In genomic region chr3:127580327-127581060, GRCh38 we compare ENCODE assay signal across 27 cellular contexts. TPM values are rescaled to one million over a fixed set of nuclear protein-coding genes. Genes with fewer than 3 reads are reported as not detected.
A peak's percentile ranks its signal among the peaks of the same experiment; 100 is the strongest.
DNase-seq lines count a peak whose midpoint lies in the region; ATAC-seq and TF ChIP-seq lines count a peak whose summit lies in the region.
"Had no signal": no experiment of that assay in that cellular context is flagged by ENCODE, and none has a peak within 500 bp of the region (broad histone marks: within the 10 kb centered on the region; RNA-seq: fewer than 3 reads in every experiment).

No MANE protein-coding gene starts in this region.

- no TSS peak for BruUV-seq in Calu3 (replicated peaks; lab: Mats Ljungman, UMichigan)

- no peak for TF ChIP-seq CTCF in Calu3 (IDR thresholded peaks at IDR 0.05; ENCODE audit: unreplicated experiment)
- no peak for TF ChIP-seq CTCF in osteoblast (IDR thresholded peaks at IDR 0.05; ENCODE audit: extremely low read depth, low read depth, low read length)
- TF ChIP-seq CTCF in GM10248 (IDR thresholded peaks at IDR 0.05; ENCODE audit: control extremely low read depth, extremely low read depth, low read depth, missing control alignments) = no peak

- intact Hi-C loops in Calu3 (cut with micrococcal nuclease; ENCODE audit: unreplicated experiment) (no loop called here), left cardiac atrium (cut with DNase I) (no loop called here)

- no peak for ATAC-seq in activated T-cell treated with anti-CD3 and anti-CD28 coated beads, Interleukin-2, amount 50 U/mL, for 72 hours (replicated peaks in 1 of 2)
- ATAC-seq in effector memory CD8-positive, alpha-beta T cell (replicated peaks) = no peak
- no peak for ATAC-seq in left cardiac atrium
- ATAC-seq: A549, GM12878, K562 had no signal

- CTCF ChIA-PET in Calu3 (lab: Charles Lee) (no interaction called here), GM10248 (lab: Yijun Ruan, JAX) (interaction anchor here (1.6 kb wide), 1 partner anchor 10 kb away, joined by 4 read pairs; the partner anchor contains the start of gene TPRA1)

- peaks cover 5% of the 10 kb centered on the region for H3K4me1 ChIP-seq in osteoblast (ENCODE audit: insufficient read depth, low read length)

- no peaks in the 10 kb centered on the region for H3K27me3 ChIP-seq in osteoblast (ENCODE audit: insufficient read depth, low read length)

- H3K79me2 ChIP-seq in osteoblast (ENCODE audit: insufficient read depth, low read length) = peaks cover 85% of the 10 kb centered on the region

- no peak overlapping the region for H3K4me3 Mint-ChIP-seq in activated T-cell treated with anti-CD3 and anti-CD28 coated beads, Interleukin-2, amount 50 U/mL, for 72 hours
- H3K4me3 Mint-ChIP-seq in Calu3 (ENCODE audit: low read depth, unreplicated experiment) = no peak overlapping the region
- H3K4me3 Mint-ChIP-seq in effector memory CD8-positive, alpha-beta T cell = no peak overlapping the region
- H3K4me3 Mint-ChIP-seq: B cell; CD4-positive, CD25-positive, alpha-beta regulatory T cell; H9; HFFc6 had no signal

- H3K9me3 ChIP-seq in osteoblast (ENCODE audit: low read depth, low read length) = no peaks in the 10 kb centered on the region
- H3K9me3 ChIP-seq: A549 had no signal

- H3K27me3 Mint-ChIP-seq in activated T-cell treated with anti-CD3 and anti-CD28 coated beads, Interleukin-2, amount 50 U/mL, for 72 hours (ENCODE audit: low read depth) = no peaks in the 10 kb centered on the region
- no peaks in the 10 kb centered on the region for H3K27me3 Mint-ChIP-seq in Calu3 (ENCODE audit: unreplicated experiment)
- H3K27me3 Mint-ChIP-seq in effector memory CD8-positive, alpha-beta T cell = no peaks in the 10 kb centered on the region
- H3K27me3 Mint-ChIP-seq: B cell; CD4-positive, CD25-positive, alpha-beta regulatory T cell had no signal

- peaks cover 19% of the 10 kb centered on the region for H3K36me3 ChIP-seq in osteoblast (ENCODE audit: insufficient read depth, low read length)

- peaks cover 4% of the 10 kb centered on the region for H3K4me1 Mint-ChIP-seq in activated T-cell treated with anti-CD3 and anti-CD28 coated beads, Interleukin-2, amount 50 U/mL, for 72 hours (ENCODE audit: low read depth)
- H3K4me1 Mint-ChIP-seq in Calu3 (ENCODE audit: low read depth, unreplicated experiment) = peaks cover 21% of the 10 kb centered on the region
- peaks cover 31% of the 10 kb centered on the region in 2 donors for H3K4me1 Mint-ChIP-seq in effector memory CD8-positive, alpha-beta T cell (ENCODE audit: low read depth in 2 of 2)
- H3K4me1 Mint-ChIP-seq: B cell had no signal

- H3K27ac ChIP-seq in osteoblast (ENCODE audit: low read depth, low read length) = no peak overlapping the region
- H3K27ac ChIP-seq: A549, GM23248 had no signal

- peaks cover 56% of the 10 kb centered on the region for H4K20me1 ChIP-seq in osteoblast (ENCODE audit: insufficient read depth, low read length)

- no peak overlapping the region for H2AFZ ChIP-seq in osteoblast (ENCODE audit: low read length)
- H2AFZ ChIP-seq: GM23248 had no signal

- peaks cover 0 to 1% of the 10 kb centered on the region in 2 donors for H3K36me3 Mint-ChIP-seq in activated T-cell treated with anti-CD3 and anti-CD28 coated beads, Interleukin-2, amount 50 U/mL, for 72 hours (ENCODE audit: insufficient read depth in 2 of 2)
- peaks cover 17% of the 10 kb centered on the region for H3K36me3 Mint-ChIP-seq in Calu3 (ENCODE audit: insufficient read depth, unreplicated experiment)
- peaks cover 8% of the 10 kb centered on the region for H3K36me3 Mint-ChIP-seq in effector memory CD8-positive, alpha-beta T cell (ENCODE audit: insufficient read depth)

- no peaks in the 10 kb centered on the region for H3K9me3 Mint-ChIP-seq in activated T-cell treated with anti-CD3 and anti-CD28 coated beads, Interleukin-2, amount 50 U/mL, for 72 hours
- H3K9me3 Mint-ChIP-seq in Calu3 (ENCODE audit: low read depth, unreplicated experiment) = no peaks in the 10 kb centered on the region
- H3K9me3 Mint-ChIP-seq in effector memory CD8-positive, alpha-beta T cell = no peaks in the 10 kb centered on the region
- H3K9me3 Mint-ChIP-seq: H9, HFFc6 had no signal

- H3K4me3 ChIP-seq in osteoblast (ENCODE audit: insufficient read depth, low read length) = no peak overlapping the region
- H3K4me3 ChIP-seq: A549, GM12878, GM23248, K562 had no signal

- no peak for DNase-seq in activated T-cell treated with anti-CD3 and anti-CD28 coated beads, Interleukin-2, amount 50 U/mL, for 72 hours
- DNase-seq in activated T-cell treated with anti-CD3 and anti-CD28 coated beads for 4 hours (no peak), Calu3 (no peak), osteoblast (ENCODE audit: insufficient read length, low spot score, missing footprints) (peak; percentile 77), left cardiac atrium (no peak), islet precursor cell (no peak), GM10248 (ENCODE audit: extremely low spot score) (no peak)
- no peak for DNase-seq in effector memory CD8-positive, alpha-beta T cell
- DNase-seq: CD4-positive, CD25-positive, alpha-beta regulatory T cell; COR-L47; DMS 273 treated with DMSO at 0.1 percent for 48 hours; DMS79 treated with DMSO at 0.1 percent for 48 hours; GM23248; H9; HFFc6; MM.1S; NCI-H1092; NCI-H1436; NCI-H187 treated with DMSO at 0.1 percent for 48 hours; NCI-H2107; NCI-H446 treated with DMSO at 0.1 percent for 48 hours; NCI-H526 treated with DMSO at 0.1 percent for 48 hours; OCI-M1 had no signal

- H3K4me2 ChIP-seq in osteoblast (ENCODE audit: insufficient read depth, low read length) = no peak overlapping the region
- H3K4me2 ChIP-seq: A549 had no signal

- peak overlapping the region; percentile 19 for H3K27ac Mint-ChIP-seq in activated T-cell treated with anti-CD3 and anti-CD28 coated beads, Interleukin-2, amount 50 U/mL, for 72 hours
- peak overlapping the region; percentile 21 for H3K27ac Mint-ChIP-seq in Calu3 (ENCODE audit: unreplicated experiment)
- H3K27ac Mint-ChIP-seq in effector memory CD8-positive, alpha-beta T cell = peak overlapping the region; percentile 65 to 89
- H3K27ac Mint-ChIP-seq: B cell, HFFc6 had no signal

- POLR2A ChIA-PET in GM10248 (lab: Yijun Ruan, JAX) = interaction anchor here (0.7 kb wide), 1 partner anchor 18 kb away, joined by 3 read pairs; the partner anchor contains the start of gene MCM2

RNA-seq across cellular contexts. Expression of gene TPRA1, which starts 10.0 kb away (rescaled TPM):
- 10 to 100 TPM; 31.1 to 39.0 TPM for total RNA-seq in activated T-cell treated with anti-CD3 and anti-CD28 coated beads, Interleukin-2, amount 50 U/mL, for 72 hours
- total RNA-seq in Calu3 (2022) (62.4 and 66.4 TPM in 2 replicates), osteoblast (29.5 and 30.4 TPM in 2 replicates), left cardiac atrium (10 to 100 TPM; 19.4 to 20.4 TPM)

RNA-seq across cellular contexts. Expression of gene MCM2, which starts 17.7 kb away (rescaled TPM):
- total RNA-seq in activated T-cell treated with anti-CD3 and anti-CD28 coated beads, Interleukin-2, amount 50 U/mL, for 72 hours = 100 to 1,000 TPM; 122 to 219 TPM
- 120 and 121 TPM in 2 replicates for total RNA-seq in Calu3 (2022)
- total RNA-seq in osteoblast = 14.5 and 15.3 TPM in 2 replicates
- total RNA-seq in left cardiac atrium = 1 to 10 TPM; 4.7 to 9.2 TPM

RNA-seq across cellular contexts. Expression of gene PODXL2, which starts 48.5 kb away (rescaled TPM):
- total RNA-seq in activated T-cell treated with anti-CD3 and anti-CD28 coated beads, Interleukin-2, amount 50 U/mL, for 72 hours = 1 to 10 TPM in 1 of 2 donors, under 1 TPM in 1; 0.14 to 1.4 TPM
- total RNA-seq in Calu3 (2022) (36.1 and 43.6 TPM in 2 replicates), osteoblast (0.36 and 0.59 TPM in 2 replicates), left cardiac atrium (1 to 10 TPM; 1.6 to 3.0 TPM)

Comparison
In these comparisons a context has a peak if more than half of its experiments do, and no peak if none do; other contexts are left out.
1. H3K27ac Mint-ChIP-seq: peak in every context shown above with its lines; median percentile 77 in effector memory CD8-positive, alpha-beta T cell; 21 in Calu3; 19 in activated T-cell treated with anti-CD3 and anti-CD28 coated beads, Interleukin-2, amount 50 U/mL, for 72 hours.